Comparison of ENCODE assay signal across 10 cellular contexts in the genomic region with DNA sequence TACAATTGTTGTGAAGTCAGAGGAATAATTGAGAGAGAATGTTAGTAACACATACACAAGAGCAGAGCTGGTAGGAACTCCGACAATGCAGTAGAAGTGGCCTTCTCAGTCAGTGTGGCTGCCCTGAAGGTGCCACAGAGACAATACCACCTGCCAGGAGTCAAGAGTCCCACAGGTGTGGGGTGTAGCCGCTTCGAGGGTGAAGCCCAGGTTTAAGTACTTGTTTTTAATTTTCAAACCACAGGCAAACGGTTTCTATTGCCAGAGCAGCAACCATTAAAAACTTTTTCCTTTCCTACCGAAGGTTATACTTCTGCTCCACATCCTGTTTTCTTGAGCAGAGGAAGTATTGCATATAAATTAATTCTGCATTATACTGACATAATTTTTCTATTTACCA. TPM values are rescaled to one million over a fixed set of nuclear protein-coding genes. Genes with fewer than 3 reads are reported as not detected.
DNase-seq lines count a peak whose midpoint lies in the region; ATAC-seq lines count a peak whose summit lies in the region.
"Had no signal": no experiment of that assay in that cellular context is flagged by ENCODE, and none has a peak within 500 bp of the region (broad histone marks: within the 10 kb centered on the region; RNA-seq: fewer than 3 reads in every experiment).

No MANE protein-coding gene starts in this region.

- H3K36me3 ChIP-seq in naive thymus-derived CD4-positive, alpha-beta T cell (ENCODE audit: control insufficient read depth in 2 of 3, insufficient read depth in 3 of 3, low read length in 3 of 3), result no peaks in the 10 kb centered on the region

- H3K9me3 Mint-ChIP-seq in activated CD4-positive, alpha-beta memory T cell treated with anti-CD3 and anti-CD28 coated beads, Interleukin-2, amount 10 ng/mL, durations not matched to agents 7 days and 5 days, result no peaks in the 10 kb centered on the region
- H3K9me3 Mint-ChIP-seq in naive thymus-derived CD4-positive, alpha-beta T cell, result no peaks in the 10 kb centered on the region

- H3K27ac Mint-ChIP-seq in activated CD4-positive, alpha-beta memory T cell treated with anti-CD3 and anti-CD28 coated beads, Interleukin-2, amount 10 ng/mL, durations not matched to agents 7 days and 5 days, result peak overlapping the region; percentile 37
- peak overlapping the region; percentile 80 to 96 (median 93) for H3K27ac Mint-ChIP-seq in naive thymus-derived CD4-positive, alpha-beta T cell

- H3K27me3 ChIP-seq in naive thymus-derived CD4-positive, alpha-beta T cell (ENCODE audit: control insufficient read depth in 2 of 2, insufficient read depth in 2 of 2, low read length in 2 of 2), result no peaks in the 10 kb centered on the region

- POLR2A ChIA-PET in activated CD4-positive, alpha-beta memory T cell treated with anti-CD3 and anti-CD28 coated beads, Interleukin-2, amount 10 ng/mL, durations not matched to agents 7 days and 5 days (lab: Charles Lee), result no interaction called here
- POLR2A ChIA-PET in naive thymus-derived CD4-positive, alpha-beta T cell (lab: Charles Lee), result interaction anchor here (3.3 kb wide), 1 partner anchor 964 kb away, joined by 31 read pairs; the partner anchor contains the start of gene PLK2

- H3K36me3 Mint-ChIP-seq in activated CD4-positive, alpha-beta memory T cell treated with anti-CD3 and anti-CD28 coated beads, Interleukin-2, amount 10 ng/mL, durations not matched to agents 7 days and 5 days (ENCODE audit: low read depth), result no peaks in the 10 kb centered on the region
- H3K36me3 Mint-ChIP-seq in naive thymus-derived CD4-positive, alpha-beta T cell, result peaks cover 0 to 3% (median 0%) of the 10 kb centered on the region in 5 donors

- no peaks in the 10 kb centered on the region for H3K9me3 ChIP-seq in naive thymus-derived CD4-positive, alpha-beta T cell (ENCODE audit: control insufficient read depth in 2 of 3, low read length in 3 of 3)

- no peak overlapping the region for H3K4me3 ChIP-seq in naive thymus-derived CD4-positive, alpha-beta T cell (ENCODE audit: low read length)

- H3K4me3 Mint-ChIP-seq in activated CD4-positive, alpha-beta memory T cell treated with anti-CD3 and anti-CD28 coated beads, Interleukin-2, amount 10 ng/mL, durations not matched to agents 7 days and 5 days, result no peak overlapping the region
- H3K4me3 Mint-ChIP-seq in naive thymus-derived CD4-positive, alpha-beta T cell, result peak overlapping the region in 9 of 10 donors; percentile 41 to 79 (median 60)

- H3K4me1 Mint-ChIP-seq in activated CD4-positive, alpha-beta memory T cell treated with anti-CD3 and anti-CD28 coated beads, Interleukin-2, amount 10 ng/mL, durations not matched to agents 7 days and 5 days, result peaks cover 40% of the 10 kb centered on the region
- H3K4me1 Mint-ChIP-seq in naive thymus-derived CD4-positive, alpha-beta T cell, result peaks cover 28 to 58% (median 45%) of the 10 kb centered on the region in 7 donors

- peaks cover 6% of the 10 kb centered on the region for H3K27me3 Mint-ChIP-seq in activated CD4-positive, alpha-beta memory T cell treated with anti-CD3 and anti-CD28 coated beads, Interleukin-2, amount 10 ng/mL, durations not matched to agents 7 days and 5 days
- no peaks in the 10 kb centered on the region for H3K27me3 Mint-ChIP-seq in naive thymus-derived CD4-positive, alpha-beta T cell

- ATAC-seq in HG02798 (IDR thresholded peaks at IDR 0.05; ENCODE audit: poor library complexity, unreplicated experiment), result peak; percentile 29
- peak; percentile 37 for ATAC-seq in naive thymus-derived CD4-positive, alpha-beta T cell
- no peak for ATAC-seq in GM21447 (IDR thresholded peaks at IDR 0.05; ENCODE audit: unreplicated experiment)

- CTCF ChIA-PET in activated CD4-positive, alpha-beta memory T cell treated with anti-CD3 and anti-CD28 coated beads, Interleukin-2, amount 10 ng/mL, durations not matched to agents 7 days and 5 days (lab: Charles Lee), result interaction anchor here (0.8 to 2.3 kb wide), 3 partner anchors 11 to 966 kb away, joined by 3 to 9 read pairs (median 8); no protein-coding TSS in a partner anchor
- CTCF ChIA-PET in naive thymus-derived CD4-positive, alpha-beta T cell (lab: Charles Lee), result interaction anchor here (0.5 to 1.1 kb wide), 3 partner anchors 36 to 966 kb away, joined by 3 to 4 read pairs (median 3); no protein-coding TSS in a partner anchor

- intact Hi-C loops in naive thymus-derived CD4-positive, alpha-beta T cell (cut with micrococcal nuclease), result loop anchor here (1.0 to 5.0 kb wide), 6 partner anchors 44 to 965 kb away; partner anchors contain the start of gene PLK2 (in 2 of the 2)

- H3K27ac ChIP-seq in naive thymus-derived CD4-positive, alpha-beta T cell (ENCODE audit: low read depth, low read length), result peak overlapping the region; percentile 50

- peak; percentile 10 for DNase-seq in NCI-H1436 treated with DMSO at 0.1 percent for 48 hours (lab: John Stamatoyannopoulos, UW)
- no peak for DNase-seq in NCI-H1436 (lab: John Stamatoyannopoulos, UW)
- DNase-seq in activated CD4-positive, alpha-beta memory T cell treated with anti-CD3 and anti-CD28 coated beads, Interleukin-2, amount 10 ng/mL, durations not matched to agents 7 days and 5 days, result no peak
- DNase-seq in naive thymus-derived CD4-positive, alpha-beta T cell, result peak in 6 of 9 donors; percentile 5 to 36 (median 26)
- no peak for DNase-seq in amygdala (lab: John Stamatoyannopoulos, UW)
- no peak for DNase-seq in NCI-H2196 treated with DMSO at 0.1 percent for 48 hours (lab: John Stamatoyannopoulos, UW; ENCODE audit: unreplicated experiment)
- DNase-seq: NCI-H2029 had no signal

- H3K4me1 ChIP-seq in naive thymus-derived CD4-positive, alpha-beta T cell (ENCODE audit: control insufficient read depth in 2 of 2, insufficient read depth in 2 of 2, low read length in 2 of 2), result peaks cover 0 to 26% of the 10 kb centered on the region in 2 donors

RNA-seq across cellular contexts. Expression of gene ACTBL2, which starts 12.7 kb away (rescaled TPM):
- not detected for total RNA-seq in activated CD4-positive, alpha-beta memory T cell treated with anti-CD3 and anti-CD28 coated beads, Interleukin-2, amount 10 ng/mL, durations not matched to agents 7 days and 5 days
- total RNA-seq in naive thymus-derived CD4-positive, alpha-beta T cell, result not detected
- polyA plus RNA-seq in naive thymus-derived CD4-positive, alpha-beta T cell, result not detected
- total RNA-seq: T-helper 2 cell treated with Interferon-gamma antibody and Interleukin-4, amounts not matched to agents 100 ng/mL and 5 ng/mL, for 36 hours had no signal

Comparison
In these comparisons a context has a peak if more than half of its experiments do, and no peak if none do; other contexts are left out.
1. DNase-seq: peak in NCI-H1436 treated with DMSO at 0.1 percent for 48 hours (single experiment) and naive thymus-derived CD4-positive, alpha-beta T cell (6 of 9); none in NCI-H1436 (single experiment), activated CD4-positive, alpha-beta memory T cell treated with anti-CD3 and anti-CD28 coated beads, Interleukin-2, amount 10 ng/mL, durations not matched to agents 7 days and 5 days (single experiment), amygdala (0 of 56) and NCI-H2196 treated with DMSO at 0.1 percent for 48 hours (single experiment).